Comparison of ENCODE assay signal across 8 cellular contexts in genomic region chr12:69239922-69240624, GRCh38. TPM values are rescaled to one million over a fixed set of nuclear protein-coding genes. Genes with fewer than 3 reads are reported as not detected.
DNase-seq lines count a peak whose midpoint lies in the region; ATAC-seq and TF ChIP-seq lines count a peak whose summit lies in the region.

No MANE protein-coding gene starts in this region.

- WGBS in esophagus squamous epithelium, 2 donors, result 1 to 2% methylated on average over 5 to 22 of the region's 68 CpGs

- H3K36me3 Mint-ChIP-seq in activated T-cell treated with anti-CD3 and anti-CD28 coated beads, Interleukin-2, amount 50 U/mL, for 72 hours (ENCODE audit: insufficient read depth in 2 of 2), result peaks cover 6 to 8% of the 10 kb centered on the region in 2 donors
- peaks cover 0 to 7% of the 10 kb centered on the region in 2 donors for H3K36me3 Mint-ChIP-seq in naive B cell

- H3K9me3 ChIP-seq in esophagus squamous epithelium, result no peaks in the 10 kb centered on the region

- H3K27ac ChIP-seq in ACC112 (ENCODE audit: low read depth, low read length) (peak overlapping the region; percentile 63), esophagus squamous epithelium (peak overlapping the region; percentile 87 to 100 (median 98))

- H3K79me2 ChIP-seq in ACC112 (ENCODE audit: control insufficient read depth, insufficient read depth, low read length, unreplicated experiment), result peaks cover 59% of the 10 kb centered on the region

- no peaks in the 10 kb centered on the region for H3K27me3 Mint-ChIP-seq in activated T-cell treated with anti-CD3 and anti-CD28 coated beads, Interleukin-2, amount 50 U/mL, for 72 hours (ENCODE audit: low read depth)
- H3K27me3 Mint-ChIP-seq in naive B cell, result no peaks in the 10 kb centered on the region

- H3K4me3 ChIP-seq in ACC112 (ENCODE audit: low read depth, low read length) (peak overlapping the region; percentile 100), esophagus squamous epithelium (peak overlapping the region; percentile 65 to 98 (median 91))

- TF ChIP-seq CTCF in esophagus squamous epithelium (IDR thresholded peaks at IDR 0.05), result no peak

- peak overlapping the region; percentile 92 for H2AFZ ChIP-seq in ACC112 (ENCODE audit: low read length, unreplicated experiment)

- ATAC-seq in GM18517 (IDR thresholded peaks at IDR 0.05; ENCODE audit: unreplicated experiment) (peak; percentile 16), HG03045 (IDR thresholded peaks at IDR 0.05; ENCODE audit: unreplicated experiment) (peak; percentile 37), naive B cell (ENCODE audit: low read depth in 2 of 2) (peak; percentile 24 to 31)
- peak; percentile 39 to 46 for ATAC-seq in activated T-cell treated with anti-CD3 and anti-CD28 coated beads, Interleukin-2, amount 50 U/mL, for 72 hours (replicated peaks in 1 of 2)

- H3K27me3 ChIP-seq in ACC112 (ENCODE audit: insufficient read depth, low read length) (no peaks in the 10 kb centered on the region), esophagus squamous epithelium (no peaks in the 10 kb centered on the region)

- peaks cover 16% of the 10 kb centered on the region for H3K4me1 ChIP-seq in ACC112 (ENCODE audit: control insufficient read depth, insufficient read depth, low read length, unreplicated experiment)
- peaks cover 9 to 54% (median 27%) of the 10 kb centered on the region in 3 donors for H3K4me1 ChIP-seq in esophagus squamous epithelium

- TF ChIP-seq POLR2A in esophagus squamous epithelium (IDR thresholded peaks at IDR 0.05), result no peak

- H3K4me1 Mint-ChIP-seq in activated T-cell treated with anti-CD3 and anti-CD28 coated beads, Interleukin-2, amount 50 U/mL, for 72 hours (ENCODE audit: low read depth), result peaks cover 45% of the 10 kb centered on the region
- H3K4me1 Mint-ChIP-seq in naive B cell, result peaks cover 30 to 49% (median 43%) of the 10 kb centered on the region in 3 donors

- H3K36me3 ChIP-seq in ACC112 (ENCODE audit: insufficient read depth, low read length), result peaks cover 2% of the 10 kb centered on the region; the same call in 1 of the 2 replicates
- H3K36me3 ChIP-seq in esophagus squamous epithelium, result peaks cover 0 to 7% (median 0%) of the 10 kb centered on the region in 3 donors

- H3K9me3 Mint-ChIP-seq in activated T-cell treated with anti-CD3 and anti-CD28 coated beads, Interleukin-2, amount 50 U/mL, for 72 hours, result no peaks in the 10 kb centered on the region
- no peaks in the 10 kb centered on the region for H3K9me3 Mint-ChIP-seq in naive B cell

- intact Hi-C loops in esophagus squamous epithelium (cut with DNase I), result no loop called here

- H3K4me3 Mint-ChIP-seq in activated T-cell treated with anti-CD3 and anti-CD28 coated beads, Interleukin-2, amount 50 U/mL, for 72 hours, result peak overlapping the region; percentile 98 to 100
- peak overlapping the region; percentile 92 to 100 (median 98) for H3K4me3 Mint-ChIP-seq in naive B cell

- peak; percentile 84 for DNase-seq in NCI-H510A treated with DMSO at 0.1 percent for 48 hours (lab: John Stamatoyannopoulos, UW)
- DNase-seq in activated T-cell treated with anti-CD3 and anti-CD28 coated beads, Interleukin-2, amount 50 U/mL, for 72 hours, result peak; percentile 49 to 50
- no peak for DNase-seq in esophagus squamous epithelium (lab: John Stamatoyannopoulos, UW)
- DNase-seq in naive B cell, result peak; percentile 54
- DNase-seq in stimulated activated naive CD4-positive, alpha-beta T cell (lab: John Stamatoyannopoulos, UW), result peak; percentile 22 to 71 (median 52)

- peak overlapping the region; percentile 98 for H3K27ac Mint-ChIP-seq in activated T-cell treated with anti-CD3 and anti-CD28 coated beads, Interleukin-2, amount 50 U/mL, for 72 hours
- peak overlapping the region; percentile 93 to 99 (median 98) for H3K27ac Mint-ChIP-seq in naive B cell

RNA-seq across cellular contexts. Expression of gene CPSF6, which starts 0.7 kb away (rescaled TPM):
- 10 to 100 TPM; 86.1 to 97.2 TPM for total RNA-seq in activated T-cell treated with anti-CD3 and anti-CD28 coated beads, Interleukin-2, amount 50 U/mL, for 72 hours
- total RNA-seq in esophagus squamous epithelium, result 10 to 100 TPM; 16.5 to 34.3 (median 20.5) TPM
- polyA plus RNA-seq in naive B cell (ENCODE audit: low read depth in 6 of 6), result 10 to 100 TPM; 51.3 to 74.9 (median 61.1) TPM
